In genomic region chr9:41234221-41234620, GRCh38 we compare ENCODE assay signal across 8 cellular contexts. TPM values are rescaled to one million over a fixed set of nuclear protein-coding genes. Genes with fewer than 3 reads are reported as not detected.
DNase-seq lines count a peak whose midpoint lies in the region; ATAC-seq, FAIRE-seq and TF ChIP-seq lines count a peak whose summit lies in the region.
"Not testable (repeated sequence)": the region's sequence is repeated elsewhere in the genome, so short reads cannot be mapped to it uniquely, and the experiment has no call there.

No MANE protein-coding gene starts in this region.

- POLR2A ChIA-PET in K562 (lab: Yijun Ruan, JAX), result not testable (repeated sequence)

- CTCF ChIA-PET in K562 (lab: Yijun Ruan, JAX; ENCODE audit: low intra/inter-chr PET ratio), result not testable (repeated sequence)

- H3K4me1 ChIP-seq in DOHH2 (ENCODE audit: control insufficient read depth, low read length); K562 (replicated peaks in 1 of 2; ENCODE audit: control insufficient read depth in 2 of 2, insufficient read depth in 2 of 2, low read length in 2 of 2): not testable (repeated sequence)

- H3K27ac ChIP-seq in DOHH2 (ENCODE audit: low read depth, low read length), result peak overlapping the region; percentile 71
- H3K27ac ChIP-seq in K562 (ENCODE audit: extremely low read depth, low read depth, low read length), result not testable (repeated sequence)

- not testable (repeated sequence) for H3F3A ChIP-seq in DOHH2 (ENCODE audit: control insufficient read depth, insufficient read depth)

- TF ChIP-seq CTCF in DOHH2 (IDR thresholded peaks at IDR 0.05; ENCODE audit: low read depth, low read length, poor library complexity, severe bottlenecking); K562 (IDR thresholded peaks at IDR 0.05 in 2 of 3, conservative IDR thresholded peaks at IDR 0.05 in 1 of 3; ENCODE audit: insufficient read depth in 2 of 3, low read depth in 1 of 3, low read length in 3 of 3): not testable (repeated sequence)

- H3K36me3 ChIP-seq in DOHH2 (ENCODE audit: control insufficient read depth, low read length); K562 (ENCODE audit: control insufficient read depth, insufficient read depth, low read length): not testable (repeated sequence)

- not testable (repeated sequence) for H4K20me1 ChIP-seq in DOHH2 (ENCODE audit: control insufficient read depth, insufficient read depth, low read depth, low read length); K562 (replicated peaks; ENCODE audit: control insufficient read depth, insufficient read depth, low read length)

- not testable (repeated sequence) for FAIRE-seq in K562 (lab: Jason Lieb, UNC)

- not testable (repeated sequence) for TF ChIP-seq POLR2A in K562 (conservative IDR thresholded peaks at IDR 0.05)

- not testable (repeated sequence) for H3K9ac ChIP-seq in K562 (ENCODE audit: insufficient read depth in 1 of 2, low read depth in 2 of 2, low read length in 2 of 2)

- not testable (repeated sequence) for H3K9me1 ChIP-seq in K562 (ENCODE audit: control insufficient read depth, insufficient read depth, low read length)

- in situ Hi-C loops in K562 (cut with MboI), result not testable (repeated sequence)

- not testable (repeated sequence) for TF ChIP-seq EP300 in K562 (IDR thresholded peaks at IDR 0.05; ENCODE audit: low read length)

- not testable (repeated sequence) for H3K27me3 ChIP-seq in DOHH2 (ENCODE audit: control insufficient read depth, low read length); K562 (ENCODE audit: control insufficient read depth in 2 of 2, insufficient read depth in 2 of 2, low read length in 2 of 2)

- peak overlapping the region; percentile 70 for H3K4me3 ChIP-seq in DOHH2 (ENCODE audit: low read length)
- H3K4me3 ChIP-seq in K562, result not testable (repeated sequence)

- WGBS in K562 (ENCODE audit: insufficient coverage, low coverage, missing lambda C conversion rate), result 0% methylated on average over 2 of the region's 3 CpGs

- H3K9me3 ChIP-seq in DOHH2 (ENCODE audit: control insufficient read depth, insufficient read depth, low read length), result peaks cover 12% of the 10 kb centered on the region; the same call in 1 of the 2 replicates
- H3K9me3 ChIP-seq in K562 (replicated peaks; ENCODE audit: control insufficient read depth, insufficient read depth, low read depth, low read length), result not testable (repeated sequence)

- not testable (repeated sequence) for TF ChIP-seq RAD21 in K562 (CRISPR knock-in tag; conservative IDR thresholded peaks at IDR 0.05 in 1 of 2, IDR thresholded peaks at IDR 0.05 in 1 of 2)

- ATAC-seq in GM18873 (IDR thresholded peaks at IDR 0.05; ENCODE audit: low FRiP score, unreplicated experiment) (peak; percentile 24), GM19452 (IDR thresholded peaks at IDR 0.05; ENCODE audit: unreplicated experiment) (peak; percentile 11), GM21717 (IDR thresholded peaks at IDR 0.05; ENCODE audit: unreplicated experiment) (peak; percentile 11), HG02798 (IDR thresholded peaks at IDR 0.05; ENCODE audit: poor library complexity, unreplicated experiment) (peak; percentile 16), HG03135 (IDR thresholded peaks at IDR 0.05; ENCODE audit: unreplicated experiment) (peak; percentile 24), HG03575 (IDR thresholded peaks at IDR 0.05; ENCODE audit: extremely low read depth, insufficient number of reproducible peaks, low FRiP score, unreplicated experiment) (peak; percentile 5)
- ATAC-seq in K562, result not testable (repeated sequence)

- not testable (repeated sequence) for H3K79me2 ChIP-seq in DOHH2 (ENCODE audit: control insufficient read depth, low read length); K562 (ENCODE audit: control insufficient read depth, insufficient read depth, low read length)

- H2AFZ ChIP-seq in K562 (ENCODE audit: low read depth, low read length), result not testable (repeated sequence)

- TSS peak; percentile 86 for BruUV-seq in K562 (replicated peaks; lab: Mats Ljungman, UMichigan)

- intact Hi-C loops in K562 (cut with micrococcal nuclease), result not testable (repeated sequence)

- H3K9me2 ChIP-seq in DOHH2 (replicated peaks; ENCODE audit: control insufficient read depth, low read length), result not testable (repeated sequence)

- peak overlapping the region; percentile 85; the same call in 1 of the 2 replicates for H3K4me2 ChIP-seq in DOHH2 (ENCODE audit: low read length)
- H3K4me2 ChIP-seq in K562 (ENCODE audit: insufficient read depth, low read length), result not testable (repeated sequence)

- not testable (repeated sequence) for DNase-seq in K562 (ENCODE audit: extremely low read depth in 1 of 4, low spot score in 3 of 4)

RNA-seq across cellular contexts. Expression of gene ZNG1F, which starts 45.1 kb away (rescaled TPM):
- 44.7 and 70.9 TPM in 2 replicates for total RNA-seq in K562 (2011; cell fraction: chromatin; rRNA removed; ENCODE audit: low replicate concordance)
- 7.7 and 12.1 TPM in 2 replicates for total RNA-seq in K562 (2011; cell fraction: nucleolus; rRNA removed)
- 34.8 and 46.7 TPM in 2 replicates for total RNA-seq in K562 (2011; cell fraction: nucleoplasm; rRNA removed)
- total RNA-seq in K562 (2014; rRNA removed) (24.8 and 54.2 TPM in 2 replicates), K562 (2014; rRNA removed; fragmentation: Illumina TruSeq; extraction: Trizol) (32.2 TPM in 2 replicates), K562 (2015; rRNA removed; fragmentation: Illumina TruSeq; extraction: Trizol) (34.4 and 48.0 TPM in 2 replicates), K562 (2021) (6.9 and 7.4 TPM in 2 replicates)
- polyA plus RNA-seq in K562 (2011; rRNA removed) (11.5 and 12.2 TPM in 2 replicates), K562 (2014; fragmentation: Illumina TruSeq; extraction: Trizol) (24.9 and 39.5 TPM in 2 replicates), K562 (2014; fragmentation: Nextera tagmentation; extraction: Ambion mirVana) (10 to 100 TPM; 13.5 to 18.4 TPM), K562 (2014; rRNA removed) (45.9 and 104 TPM in 2 replicates)
- 0.66 and 16.5 TPM in 2 replicates for polyA plus RNA-seq in K562 (2011; cell fraction: cytosol; rRNA removed)
- 32.9 and 39.7 TPM in 2 replicates for polyA plus RNA-seq in K562 (2011; cell fraction: nucleus; rRNA removed)
- 4.7 and 5.6 TPM in 2 replicates for polyA plus RNA-seq in K562 (2012)
- 38.4 and 39.9 TPM in 2 replicates for polyA minus RNA-seq in K562 (2011; rRNA and poly(A)+ RNA removed)
- 1.5 and 2.7 TPM in 2 replicates for polyA minus RNA-seq in K562 (2011; cell fraction: cytosol; rRNA and poly(A)+ RNA removed)
- 25.8 and 46.0 TPM in 2 replicates for polyA minus RNA-seq in K562 (2011; cell fraction: nucleus; rRNA and poly(A)+ RNA removed)
